ENCODE assay signal across 19 cellular contexts in the genomic region with DNA sequence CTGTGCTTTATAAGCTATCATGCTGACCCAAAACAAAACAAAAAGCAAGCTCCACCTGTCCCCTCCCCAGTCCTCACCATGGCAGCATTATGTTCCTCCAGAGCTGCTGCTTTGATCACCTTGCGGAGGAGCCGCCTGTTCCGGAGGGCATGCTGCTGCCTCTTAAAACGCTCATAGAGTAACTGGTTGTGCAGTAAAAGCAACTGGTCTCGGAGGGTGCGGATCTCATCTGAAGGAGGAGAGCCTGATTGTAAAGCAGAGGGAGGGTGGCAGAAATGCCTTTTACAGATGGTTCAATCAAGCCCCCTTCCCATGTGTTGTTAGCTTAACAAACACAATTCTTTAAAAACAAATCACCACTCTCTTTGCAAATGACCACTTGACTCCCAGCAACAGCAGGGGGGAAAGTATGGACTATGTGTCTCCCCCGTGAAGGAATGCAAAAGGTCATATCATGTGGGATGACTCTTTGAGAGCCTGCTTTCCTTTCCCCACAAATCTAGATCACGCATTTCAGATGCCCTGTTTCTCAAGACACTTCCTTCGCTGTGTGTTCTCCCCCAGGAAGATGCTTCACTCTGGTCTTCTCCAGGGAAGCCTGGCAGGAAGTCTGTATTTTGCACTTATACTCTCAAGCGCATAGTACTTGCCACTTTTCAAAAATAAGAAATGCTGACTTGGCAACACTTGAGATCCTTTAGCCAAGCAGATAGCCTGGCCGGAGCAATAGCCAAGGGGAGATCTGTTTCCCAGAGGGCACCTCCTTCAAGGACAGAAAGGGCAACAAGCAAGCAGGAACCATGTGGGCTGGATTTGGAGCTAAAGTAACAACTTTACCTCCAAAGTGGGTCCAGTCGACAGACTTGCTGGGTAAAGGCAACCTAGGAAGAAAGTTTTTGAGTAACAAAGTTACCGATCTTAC. TPM values are rescaled to one million over a fixed set of nuclear protein-coding genes. Genes with fewer than 3 reads are reported as not detected.
DNase-seq lines count a peak whose midpoint lies in the region; ATAC-seq and TF ChIP-seq lines count a peak whose summit lies in the region.
"Had no signal": no experiment of that assay in that cellular context is flagged by ENCODE, and none has a peak within 500 bp of the region (broad histone marks: within the 10 kb centered on the region; RNA-seq: fewer than 3 reads in every experiment).

No MANE protein-coding gene starts in this region.

- H3K27me3 ChIP-seq in HUES48 (ENCODE audit: control insufficient read depth, insufficient read depth, low read length) (no peaks in the 10 kb centered on the region), iPS-20b (ENCODE audit: insufficient read depth, low read length) (no peaks in the 10 kb centered on the region), PC-9 (ENCODE audit: insufficient read depth, low read depth) (no peaks in the 10 kb centered on the region)
- H3K27me3 ChIP-seq: SJCRH30 had no signal

- peak overlapping the region; percentile 71 for H3K27ac ChIP-seq in HUES48 (ENCODE audit: low read depth, low read length)
- H3K27ac ChIP-seq in iPS-20b (ENCODE audit: low read length): no peak overlapping the region
- H3K27ac ChIP-seq in PC-9: no peak overlapping the region
- H3K27ac ChIP-seq: C4-2B, RWPE1, SJCRH30 had no signal

- no TSS peak for BruUV-seq in PC-9 (replicated peaks; lab: Mats Ljungman, UMichigan)

- H3K4me3 Mint-ChIP-seq in WTC11 (no peak overlapping the region), type B pancreatic cell (no peak overlapping the region)

- POLR2A ChIA-PET in WTC11 (lab: Charles Lee): no interaction called here
- POLR2A ChIA-PET in PC-9 (lab: Charles Lee; ENCODE audit: unreplicated experiment): no interaction called here

- H3K36me3 ChIP-seq in HUES48 (ENCODE audit: control insufficient read depth, insufficient read depth, low read length) (peaks cover 38% of the 10 kb centered on the region), iPS-20b (ENCODE audit: insufficient read depth, low read depth, low read length) (peaks cover 50% of the 10 kb centered on the region), PC-9 (ENCODE audit: low read depth) (peaks cover 12% of the 10 kb centered on the region; the same call in 1 of the 2 replicates)

- H3K4me3 ChIP-seq in HUES48 (ENCODE audit: low read depth, low read length): peak overlapping the region; percentile 9; the same call in 1 of the 2 replicates
- H3K4me3 ChIP-seq in iPS-20b (ENCODE audit: low read length): peak overlapping the region; percentile 18; the same call in 1 of the 2 replicates
- H3K4me3 ChIP-seq in PC-9: no peak overlapping the region
- H3K4me3 ChIP-seq: SJCRH30 had no signal

- no peak overlapping the region for H2AFZ ChIP-seq in PC-9

- intact Hi-C loops in PC-9 (cut with micrococcal nuclease; ENCODE audit: unreplicated experiment): loop anchor here (2.0 to 10.0 kb wide), 4 partner anchors 97 to 489 kb away; partner anchors contain the start of genes CFAP77 and DDX31

- peak; percentile 65 for ATAC-seq in WTC11
- ATAC-seq: HCT116, PC-3 had no signal

- H3K4me2 ChIP-seq in PC-9: no peak overlapping the region

- CTCF ChIA-PET in WTC11 (lab: Charles Lee) (interaction anchor here (0.7 to 3.1 kb wide), 9 partner anchors 15 to 118 kb away, joined by 3 to 32 read pairs (median 3); partner anchors contain the start of genes GFI1B and SPACA9), PC-9 (lab: Charles Lee) (no interaction called here)

- H3K9me3 Mint-ChIP-seq in WTC11: no peaks in the 10 kb centered on the region
- no peaks in the 10 kb centered on the region for H3K9me3 Mint-ChIP-seq in type B pancreatic cell

- H3K79me2 ChIP-seq in PC-9 (ENCODE audit: low read depth): no peaks in the 10 kb centered on the region

- no peak for DNase-seq in WTC11 (ENCODE audit: low spot score)
- DNase-seq in type B pancreatic cell (ENCODE audit: extremely low spot score, unreplicated experiment): peak; percentile 32
- DNase-seq in NCI-H2107 (lab: John Stamatoyannopoulos, UW): no peak
- no peak for DNase-seq in PC-9
- no peak for DNase-seq in COLO668 (lab: John Stamatoyannopoulos, UW; ENCODE audit: unreplicated experiment)
- DNase-seq: AML-193, DMS79, Karpas-422, NCI-H1436, NCI-H1930, NCI-H345, NCI-H524 treated with DMSO at 0.1 percent for 48 hours, PC-3, SJCRH30 had no signal

- H3K36me3 Mint-ChIP-seq in WTC11: peaks cover 28% of the 10 kb centered on the region
- peaks cover 13% of the 10 kb centered on the region for H3K36me3 Mint-ChIP-seq in type B pancreatic cell

- H3K4me1 ChIP-seq in HUES48 (ENCODE audit: control insufficient read depth, insufficient read depth, low read length): peaks cover 28% of the 10 kb centered on the region
- H3K4me1 ChIP-seq in iPS-20b (ENCODE audit: insufficient read depth, low read length): peaks cover 21% of the 10 kb centered on the region
- H3K4me1 ChIP-seq in PC-9 (replicated peaks; ENCODE audit: insufficient read depth): no peaks in the 10 kb centered on the region
- H3K4me1 ChIP-seq: SJCRH30 had no signal

- TF ChIP-seq CTCF in WTC11 (IDR thresholded peaks at IDR 0.05): no peak
- no peak for TF ChIP-seq CTCF in type B pancreatic cell (conservative IDR thresholded peaks at IDR 0.05)
- TF ChIP-seq CTCF in PC-9 (conservative IDR thresholded peaks at IDR 0.05): no peak

- H3F3A ChIP-seq in PC-9 (ENCODE audit: insufficient read depth, low read depth): no peaks in the 10 kb centered on the region

- no peaks in the 10 kb centered on the region for H3K27me3 Mint-ChIP-seq in WTC11 (ENCODE audit: low read depth)
- no peaks in the 10 kb centered on the region for H3K27me3 Mint-ChIP-seq in type B pancreatic cell

- H3K9me2 ChIP-seq in PC-9 (ENCODE audit: insufficient read depth): no peaks in the 10 kb centered on the region

- H3K9me3 ChIP-seq in HUES48 (ENCODE audit: control insufficient read depth, insufficient read depth, low read length): no peaks in the 10 kb centered on the region
- no peaks in the 10 kb centered on the region for H3K9me3 ChIP-seq in iPS-20b (ENCODE audit: insufficient read depth, low read depth, low read length)
- H3K9me3 ChIP-seq in PC-9 (ENCODE audit: insufficient read depth, low read depth): no peaks in the 10 kb centered on the region
- H3K9me3 ChIP-seq: SJCRH30 had no signal

- H3K4me1 Mint-ChIP-seq in WTC11 (peaks cover 24% of the 10 kb centered on the region), type B pancreatic cell (ENCODE audit: unreplicated experiment) (no peaks in the 10 kb centered on the region)

- peaks cover 12% of the 10 kb centered on the region; the same call in 1 of the 2 replicates for H4K20me1 ChIP-seq in PC-9 (ENCODE audit: insufficient read depth)

- peak overlapping the region; percentile 58 for H3K27ac Mint-ChIP-seq in WTC11
- no peak overlapping the region for H3K27ac Mint-ChIP-seq in type B pancreatic cell

- no peak overlapping the region for H3K9ac ChIP-seq in HUES48 (ENCODE audit: low read depth, low read length)
- H3K9ac ChIP-seq in iPS-20b (ENCODE audit: low read depth, low read length): peak overlapping the region; percentile 22; the same call in 1 of the 2 replicates

TF ChIP-seq in WTC11, 78 proteins besides CTCF, POLR2A, EP300 and RAD21:
- no peak for TF ChIP-seq ZBTB21 (CRISPR knock-in tag; IDR thresholded peaks at IDR 0.05; ENCODE audit: borderline replicate concordance)
- no peak for TF ChIP-seq NR2C2 (CRISPR knock-in tag; IDR thresholded peaks at IDR 0.05)
- no peak for TF ChIP-seq FOXP4 (CRISPR knock-in tag; IDR thresholded peaks at IDR 0.05)
- no peak for TF ChIP-seq PRRX2 (CRISPR knock-in tag; IDR thresholded peaks at IDR 0.05)
- no peak for TF ChIP-seq NFATC4 (CRISPR knock-in tag; IDR thresholded peaks at IDR 0.05)
TF ChIP-seq in WTC11: peak in this region for 0.

RNA-seq across cellular contexts. Expression of gene SPACA9, which starts 25.1 kb away (rescaled TPM):
- total RNA-seq in WTC11 (2021) (0.48 to 1.8 TPM (median 1.5 TPM) in 3 replicates), type B pancreatic cell (ENCODE audit: low replicate concordance) (5.2 and 8.3 TPM in 2 replicates), PC-9 (2021) (18.4 and 19.2 TPM in 2 replicates)

RNA-seq across cellular contexts. Expression of gene AK8, which starts 25.8 kb away (rescaled TPM):
- 0.27 to 0.50 TPM (median 0.48 TPM) in 3 replicates for total RNA-seq in WTC11 (2021)
- 4.6 and 5.5 TPM in 2 replicates for total RNA-seq in type B pancreatic cell (ENCODE audit: low replicate concordance)
- 5.4 and 7.2 TPM in 2 replicates for total RNA-seq in PC-9 (2021)
- total RNA-seq: SJCRH30 had no signal

RNA-seq across cellular contexts. Expression of gene TSC1, which starts 40.6 kb away (rescaled TPM):
- total RNA-seq in WTC11 (2021) (46.4 to 53.9 TPM (median 52.9 TPM) in 3 replicates), type B pancreatic cell (ENCODE audit: low replicate concordance) (46.0 and 58.9 TPM in 2 replicates), PC-9 (2021) (51.2 and 61.0 TPM in 2 replicates)
